Comparison of ENCODE assay signal across 20 cellular contexts in genomic region chr13:75378301-75378700, GRCh38.
"Had no signal": no experiment of that assay in that cellular context is flagged by ENCODE, and none has a peak within 500 bp of the region (broad histone marks: within the 10 kb centered on the region; RNA-seq: fewer than 3 reads in every experiment).

No MANE protein-coding gene starts in this region.

- H3K27me3 ChIP-seq: MG63, SJSA1 had no signal

- H3K4me3 ChIP-seq: MG63, SJSA1, SK-N-MC had no signal

- DNase-seq: KBM-7, MG63, NCI-H1092, NCI-H1105 treated with DMSO at 0.1 percent for 48 hours, NCI-H1417 treated with DMSO at 0.1 percent for 48 hours, NCI-H146, NCI-H1694 treated with DMSO at 0.1 percent for 48 hours, NCI-H1930, NCI-H2081, NCI-H2107, NCI-H2227 treated with DMSO at 0.1 percent for 48 hours, NCI-H524, NCI-H526 treated with DMSO at 0.1 percent for 48 hours, NCI-H774, Right ventricle myocardium superior, RPMI8226, SIG-M5 had no signal

- H3K36me3 ChIP-seq: MG63, SJSA1 had no signal

- H3K27ac ChIP-seq: SJSA1, SK-N-MC had no signal

- H3K9me3 ChIP-seq: MG63, SJSA1 had no signal

- FAIRE-seq: RCC 7860 had no signal

- H3K4me1 ChIP-seq: SJSA1 had no signal
